Comparison of ENCODE assay signal across 20 cellular contexts in genomic region chr3:184795493-184796198, GRCh38. TPM values are rescaled to one million over a fixed set of nuclear protein-coding genes. Genes with fewer than 3 reads are reported as not detected.
DNase-seq lines count a peak whose midpoint lies in the region; ATAC-seq, FAIRE-seq and TF ChIP-seq lines count a peak whose summit lies in the region.
"Had no signal": no experiment of that assay in that cellular context is flagged by ENCODE, and none has a peak within 500 bp of the region (broad histone marks: within the 10 kb centered on the region; RNA-seq: fewer than 3 reads in every experiment).

No MANE protein-coding gene starts in this region.

- H3K9me2 ChIP-seq in Karpas-422 (replicated peaks; ENCODE audit: insufficient read depth, low read length) (no peaks in the 10 kb centered on the region), neural cell (ENCODE audit: insufficient read depth, low read length) (no peaks in the 10 kb centered on the region)

- TF ChIP-seq RAD21 in GM12878 (IDR thresholded peaks at IDR 0.05; ENCODE audit: insufficient read depth, low read depth, low read length) = no peak
- TF ChIP-seq RAD21 in neural cell (conservative IDR thresholded peaks at IDR 0.05) = no peak

- POLR2A ChIA-PET in GM12878 (lab: Charles Lee) = no interaction called here

- no peaks in the 10 kb centered on the region; the same call in 1 of the 2 replicates for H3K27me3 ChIP-seq in Karpas-422 (ENCODE audit: low read length)
- H3K27me3 ChIP-seq in GM12878 (replicated peaks in 1 of 2; ENCODE audit: control insufficient read depth in 2 of 2, insufficient read depth in 2 of 2, low read length in 1 of 2) = no peaks in the 10 kb centered on the region; a peak in 1 of 4 replicates
- no peaks in the 10 kb centered on the region for H3K27me3 ChIP-seq in neural cell (ENCODE audit: insufficient read depth, low read depth, low read length)
- H3K27me3 ChIP-seq in MG63 = no peaks in the 10 kb centered on the region
- H3K27me3 ChIP-seq: breast epithelium had no signal

- H3K4me3 ChIP-seq in Karpas-422 (ENCODE audit: low read length) (no peak overlapping the region), GM12878 (no peak overlapping the region), neural cell (ENCODE audit: low read length) (no peak overlapping the region), MG63 (no peak overlapping the region)
- H3K4me3 ChIP-seq: breast epithelium, HAP-1 had no signal

- H3K79me2 ChIP-seq in Karpas-422 (ENCODE audit: low read length) = no peaks in the 10 kb centered on the region
- H3K79me2 ChIP-seq in GM12878 (ENCODE audit: control insufficient read depth, insufficient read depth, low read length) = no peaks in the 10 kb centered on the region
- no peaks in the 10 kb centered on the region for H3K79me2 ChIP-seq in neural cell (replicated peaks; ENCODE audit: insufficient read depth, low read length)

- no peak for TF ChIP-seq POLR2A in GM12878 (IDR thresholded peaks at IDR 0.05; ENCODE audit: low read depth, low read length)

- FAIRE-seq in GM12878 (lab: Jason Lieb, UNC) = no peak
- FAIRE-seq: GM19239 had no signal

- CTCF ChIA-PET in GM12878 (lab: Yijun Ruan, JAX) = interaction anchor here (0.6 to 1.3 kb wide), 2 partner anchors 18 to 475 kb away, joined by 3 to 6 read pairs; no protein-coding TSS in a partner anchor

- H3F3A ChIP-seq in neural cell (ENCODE audit: insufficient read depth, low read length, poor library complexity, severe bottlenecking) = no peaks in the 10 kb centered on the region

- no peak overlapping the region for H2AFZ ChIP-seq in Karpas-422 (ENCODE audit: low read length)
- no peak overlapping the region for H2AFZ ChIP-seq in GM12878 (ENCODE audit: control insufficient read depth, low read depth, low read length)
- no peak overlapping the region for H2AFZ ChIP-seq in neural cell (ENCODE audit: low read depth, low read length)

- H3K9me3 ChIP-seq in Karpas-422 (ENCODE audit: low read length) (no peaks in the 10 kb centered on the region), GM12878 (replicated peaks; ENCODE audit: control insufficient read depth, insufficient read depth, low read length) (no peaks in the 10 kb centered on the region), neural cell (ENCODE audit: low read length) (no peaks in the 10 kb centered on the region), MG63 (no peaks in the 10 kb centered on the region)
- H3K9me3 ChIP-seq: breast epithelium had no signal

- H3K27ac ChIP-seq in Karpas-422 (ENCODE audit: low read length) (no peak overlapping the region), GM12878 (ENCODE audit: control insufficient read depth, insufficient read depth) (no peak overlapping the region), neural cell (ENCODE audit: low read length) (peak overlapping the region; percentile 24)
- H3K27ac ChIP-seq: 22Rv1, breast epithelium, VCaP had no signal

- H4K20me1 ChIP-seq in Karpas-422 (ENCODE audit: insufficient read depth, low read depth, low read length) (no peaks in the 10 kb centered on the region), GM12878 (ENCODE audit: control insufficient read depth, insufficient read depth) (no peaks in the 10 kb centered on the region), neural cell (ENCODE audit: insufficient read depth) (no peaks in the 10 kb centered on the region)

- no peak for TF ChIP-seq CTCF in GM12878 (IDR thresholded peaks at IDR 0.05 in 2 of 3, conservative IDR thresholded peaks at IDR 0.05 in 1 of 3; ENCODE audit: control insufficient read depth in 2 of 3, extremely low read depth in 1 of 3, insufficient read depth in 1 of 3, low read depth in 3 of 3, low read length in 3 of 3)
- TF ChIP-seq CTCF in neural cell (IDR thresholded peaks at IDR 0.05; ENCODE audit: poor library complexity, severe bottlenecking) = no peak

- no TSS peak for BruUV-seq in GM12878 (replicated peaks; lab: Mats Ljungman, UMichigan)

- DNase-seq in DMS53 (lab: John Stamatoyannopoulos, UW) = peak; percentile 5
- no peak for DNase-seq in DMS53 treated with DMSO at 0.1 percent for 48 hours (lab: John Stamatoyannopoulos, UW; ENCODE audit: unreplicated experiment)
- peak; percentile 63 for DNase-seq in Karpas-422
- no peak for DNase-seq in GM12878 (ENCODE audit: low read depth, low spot score)
- no peak for DNase-seq in NCI-H2171 (lab: John Stamatoyannopoulos, UW)
- DNase-seq in MG63 = no peak
- DNase-seq: activated CD8-positive, alpha-beta T cell treated with anti-CD3 and anti-CD28 coated beads for 36 hours; activated naive CD8-positive, alpha-beta T cell treated with anti-CD3 and anti-CD28 coated beads, Interleukin-2, amount 10 ng/mL, durations not matched to agents 7 days and 5 days; DMS153; erythroblast; naive thymus-derived CD8-positive, alpha-beta T cell; NCI-H187 treated with DMSO at 0.1 percent for 48 hours; stimulated activated naive CD8-positive, alpha-beta T cell treated with anti-CD3 and anti-CD28 coated beads, Interleukin-15, Interleukin-2, amounts not matched to agents 100 U/mL and 50 U/mL, for 24 hours had no signal

- RAD21 ChIA-PET in GM12878 (lab: Charles Lee; ENCODE audit: unreplicated experiment) = no interaction called here

- SMC1A ChIA-PET in GM12878 (lab: Charles Lee; ENCODE audit: uncharacterized antibody, unreplicated experiment) = no interaction called here

- H3K36me3 ChIP-seq in Karpas-422 (ENCODE audit: insufficient read depth, low read length) (no peaks in the 10 kb centered on the region), GM12878 (ENCODE audit: control insufficient read depth in 2 of 2, insufficient read depth in 2 of 2, low read length in 1 of 2) (no peaks in the 10 kb centered on the region), neural cell (ENCODE audit: insufficient read depth, low read length) (no peaks in the 10 kb centered on the region), MG63 (no peaks in the 10 kb centered on the region)
- H3K36me3 ChIP-seq: breast epithelium, HAP-1 had no signal

- TF ChIP-seq EP300 in GM12878 (IDR thresholded peaks at IDR 0.05; ENCODE audit: borderline replicate concordance in 1 of 2, control insufficient read depth in 1 of 2, low read depth in 2 of 2, low read length in 2 of 2) (no peak), neural cell (conservative IDR thresholded peaks at IDR 0.05; ENCODE audit: poor library complexity, severe bottlenecking) (no peak)

- H3K4me1 ChIP-seq in Karpas-422 (ENCODE audit: low read length) (peaks cover 12% of the 10 kb centered on the region), GM12878 (ENCODE audit: control insufficient read depth, insufficient read depth, low read length) (no peaks in the 10 kb centered on the region)
- H3K4me1 ChIP-seq: breast epithelium, HAP-1 had no signal

- H3K4me2 ChIP-seq in Karpas-422 (ENCODE audit: low read depth, low read length, poor library complexity, severe bottlenecking) (no peak overlapping the region), GM12878 (ENCODE audit: control insufficient read depth, insufficient read depth) (no peak overlapping the region), neural cell (ENCODE audit: low read length) (no peak overlapping the region)

- H3K9ac ChIP-seq in Karpas-422 (ENCODE audit: low read length) = no peak overlapping the region
- no peak overlapping the region for H3K9ac ChIP-seq in GM12878 (ENCODE audit: control insufficient read depth, insufficient read depth, low read length)
- H3K9ac ChIP-seq in neural cell (ENCODE audit: low read length) = no peak overlapping the region

- 8% methylated on average over 4 of the region's 5 CpGs for whole genome bisulfite sequencing in GM12878 (ENCODE audit: insufficient coverage, insufficient replicate concordance, low lambda C conversion rate, missing lambda C conversion rate)

- in situ Hi-C loops in GM12878 (cut with MboI) = no loop called here

- intact Hi-C loops in GM12878 (cut with micrococcal nuclease; ENCODE audit: unreplicated experiment) = no loop called here

- ATAC-seq in GM12878 (peak; percentile 43), HG03439 (IDR thresholded peaks at IDR 0.05; ENCODE audit: unreplicated experiment) (no peak)
- ATAC-seq: activated CD8-positive, alpha-beta T cell treated with anti-CD3 and anti-CD28 coated beads for 36 hours; naive thymus-derived CD8-positive, alpha-beta T cell; stimulated activated naive CD8-positive, alpha-beta T cell treated with anti-CD3 and anti-CD28 coated beads, Interleukin-15, Interleukin-2, amounts not matched to agents 100 U/mL and 50 U/mL, for 24 hours had no signal

TF ChIP-seq in GM12878, 131 proteins besides CTCF, POLR2A, EP300 and RAD21 (continues in another document):
- TF ChIP-seq ZBED1 (IDR thresholded peaks at IDR 0.05; ENCODE audit: borderline replicate concordance) = no peak
- TF ChIP-seq YBX1 (IDR thresholded peaks at IDR 0.05) = no peak
- no peak for TF ChIP-seq CBX5 (IDR thresholded peaks at IDR 0.05; ENCODE audit: low read depth)
- TF ChIP-seq MTA3 (IDR thresholded peaks at IDR 0.05; ENCODE audit: borderline replicate concordance, low read length) = no peak

TF ChIP-seq in neural cell, 6 proteins besides CTCF, POLR2A, EP300 and RAD21:
- TF ChIP-seq SMC3 (conservative IDR thresholded peaks at IDR 0.05; ENCODE audit: poor library complexity) (no peak), EZH2 (IDR thresholded peaks at IDR 0.05; ENCODE audit: borderline replicate concordance, insufficient read depth, low read length, poor library complexity, severe bottlenecking) (no peak), MXI1 (conservative IDR thresholded peaks at IDR 0.05; ENCODE audit: poor library complexity, severe bottlenecking) (no peak), POLR2AphosphoS5 (IDR thresholded peaks at IDR 0.05) (peak; percentile 6)

RNA-seq across cellular contexts. Expression of gene VPS8, which starts 16.3 kb away (rescaled TPM):
- 77.5 and 168 TPM in 2 replicates for total RNA-seq in Karpas-422 (2014; rRNA removed; shearing (Covaris generic); ENCODE audit: low replicate concordance)
- total RNA-seq in GM12878 (2013; cell fraction: nucleolus; rRNA removed) = 402 and 419 TPM in 2 replicates
- total RNA-seq in GM12878 (2014; rRNA removed) (23.2 and 35.9 TPM in 2 replicates), GM12878 (2014; rRNA removed; fragmentation: Illumina TruSeq; extraction: Trizol) (34.7 and 35.5 TPM in 2 replicates), GM12878 (2021) (27.6 and 29.3 TPM in 2 replicates)
- 11.3 TPM for polyA plus RNA-seq in GM12878 (2011; ENCODE audit: low read depth)
- polyA plus RNA-seq in GM12878 (2011; rRNA removed) (32.7 and 50.5 TPM in 2 replicates), GM12878 (2014; fragmentation: Illumina TruSeq; extraction: Trizol) (18.4 and 24.1 TPM in 2 replicates), GM12878 (2014; fragmentation: Nextera tagmentation; extraction: Ambion mirVana) (10 to 100 TPM in 1 of 2 experiments, 1 to 10 TPM in 1; 8.9 to 11.4 TPM), GM12878 (2014; rRNA removed) (14.5 and 17.5 TPM in 2 replicates), GM12878 (2016; fragmentation: Nextera tagmentation; extraction: Ambion mirVana) (10 to 100 TPM; 18.7 to 23.9 TPM), neural cell (146 TPM in 2 replicates)
- polyA plus RNA-seq in GM12878 (2011; cell fraction: cytosol; rRNA removed) = 11.0 and 12.0 TPM in 2 replicates
- 72.5 and 77.4 TPM in 2 replicates for polyA plus RNA-seq in GM12878 (2011; cell fraction: nucleus; rRNA removed)
- polyA plus RNA-seq in GM12878 (2012) = 12.1 and 13.5 TPM in 2 replicates
- 72.2 and 93.0 TPM in 2 replicates for polyA minus RNA-seq in GM12878 (2011; rRNA and poly(A)+ RNA removed)
- 13.5 and 15.2 TPM in 2 replicates for polyA minus RNA-seq in GM12878 (2011; cell fraction: cytosol; rRNA and poly(A)+ RNA removed)
- 135 and 225 TPM in 2 replicates for polyA minus RNA-seq in GM12878 (2011; cell fraction: nucleus; rRNA and poly(A)+ RNA removed)
- polyA minus RNA-seq in neural cell = 199 and 201 TPM in 2 replicates
- total RNA-seq in MG63 (2014; rRNA removed; shearing (Covaris generic); ENCODE audit: low replicate concordance) = 34.6 and 40.1 TPM in 2 replicates

Comparison
In these comparisons a context has a peak if more than half of its experiments do, and no peak if none do; other contexts are left out.
1. DNase-seq: peak in DMS53 (single experiment) and Karpas-422 (single experiment); none in DMS53 treated with DMSO at 0.1 percent for 48 hours (single experiment), GM12878 (single experiment), NCI-H2171 (single experiment) and MG63 (single experiment).